ENCODE assay signal across 1 cellular context in genomic region chr16:57184113-57184512, GRCh38.
TF ChIP-seq lines count a peak whose summit lies in the region.

No MANE protein-coding gene starts in this region.

TF ChIP-seq in HepG2, 621 proteins besides CTCF, POLR2A, EP300 and RAD21:
- no peak for TF ChIP-seq SOX13 (IDR thresholded peaks at IDR 0.05)
- no peak for TF ChIP-seq SOX13 (CRISPR knock-in tag; conservative IDR thresholded peaks at IDR 0.05 in 1 of 2, IDR thresholded peaks at IDR 0.05 in 1 of 2)
TF ChIP-seq in HepG2: peak in this region for 0.
